In genomic region chr1:110190282-110190929, GRCh38 we compare ENCODE assay signal across 15 cellular contexts. TPM values are rescaled to one million over a fixed set of nuclear protein-coding genes. Genes with fewer than 3 reads are reported as not detected.
A peak's percentile ranks its signal among the peaks of the same experiment; 100 is the strongest.
DNase-seq lines count a peak whose midpoint lies in the region; ATAC-seq and TF ChIP-seq lines count a peak whose summit lies in the region.
"Had no signal": no experiment of that assay in that cellular context is flagged by ENCODE, and none has a peak within 500 bp of the region (broad histone marks: within the 10 kb centered on the region; RNA-seq: fewer than 3 reads in every experiment).

No MANE protein-coding gene starts in this region.

- peaks cover 13% of the 10 kb centered on the region for H3K4me1 Mint-ChIP-seq in activated naive CD8-positive, alpha-beta T cell treated with anti-CD3 and anti-CD28 coated beads, Interleukin-2, amount 50 U/mL, for 24 hours
- H3K4me1 Mint-ChIP-seq in activated naive CD8-positive, alpha-beta T cell treated with anti-CD3 and anti-CD28 coated beads for 36 hours = peaks cover 8% of the 10 kb centered on the region

- no peak overlapping the region for H3K4me3 ChIP-seq in epithelial cell of esophagus (ENCODE audit: low read length)
- H3K4me3 ChIP-seq in thyroid gland (replicated peaks in 1 of 3) = no peak overlapping the region
- H3K4me3 ChIP-seq: left lung, skin epidermis, uterus had no signal

- no peaks in the 10 kb centered on the region for H3K9me3 Mint-ChIP-seq in activated naive CD8-positive, alpha-beta T cell treated with anti-CD3 and anti-CD28 coated beads, Interleukin-2, amount 50 U/mL, for 24 hours
- no peaks in the 10 kb centered on the region for H3K9me3 Mint-ChIP-seq in activated naive CD8-positive, alpha-beta T cell treated with anti-CD3 and anti-CD28 coated beads for 36 hours
- H3K9me3 Mint-ChIP-seq: nephron progenitor cell had no signal

- H3K27me3 Mint-ChIP-seq in activated naive CD8-positive, alpha-beta T cell treated with anti-CD3 and anti-CD28 coated beads, Interleukin-2, amount 50 U/mL, for 24 hours = peaks cover 3% of the 10 kb centered on the region
- no peaks in the 10 kb centered on the region for H3K27me3 Mint-ChIP-seq in activated naive CD8-positive, alpha-beta T cell treated with anti-CD3 and anti-CD28 coated beads for 36 hours

- H3K27ac Mint-ChIP-seq in activated naive CD8-positive, alpha-beta T cell treated with anti-CD3 and anti-CD28 coated beads, Interleukin-2, amount 50 U/mL, for 24 hours = peak overlapping the region; percentile 19
- H3K27ac Mint-ChIP-seq in activated naive CD8-positive, alpha-beta T cell treated with anti-CD3 and anti-CD28 coated beads for 36 hours = no peak overlapping the region
- H3K27ac Mint-ChIP-seq: nephron progenitor cell had no signal

- 46 to 53% methylated on average over 6 to 8 of the region's 8 CpGs for WGBS in thyroid gland, 2 donors

- TF ChIP-seq CTCF in epithelial cell of esophagus (IDR thresholded peaks at IDR 0.05; ENCODE audit: insufficient read depth, low read depth, low read length, missing control alignments) (no peak), thyroid gland (IDR thresholded peaks at IDR 0.05) (no peak)

- no peaks in the 10 kb centered on the region for H3K27me3 ChIP-seq in thyroid gland
- H3K27me3 ChIP-seq: uterus had no signal

- H3K9me3 ChIP-seq in thyroid gland = no peaks in the 10 kb centered on the region
- H3K9me3 ChIP-seq: left lung, uterus had no signal

- ATAC-seq in activated naive CD8-positive, alpha-beta T cell treated with anti-CD3 and anti-CD28 coated beads, Interleukin-2, amount 50 U/mL, for 24 hours = peak; percentile 92
- ATAC-seq in HG03342 (IDR thresholded peaks at IDR 0.05; ENCODE audit: unreplicated experiment) (no peak), GM18498 (IDR thresholded peaks at IDR 0.05; ENCODE audit: unreplicated experiment) (no peak)
- ATAC-seq: left lung had no signal

- no peaks in the 10 kb centered on the region for H3K36me3 Mint-ChIP-seq in activated naive CD8-positive, alpha-beta T cell treated with anti-CD3 and anti-CD28 coated beads, Interleukin-2, amount 50 U/mL, for 24 hours (ENCODE audit: low read depth)
- H3K36me3 Mint-ChIP-seq in activated naive CD8-positive, alpha-beta T cell treated with anti-CD3 and anti-CD28 coated beads for 36 hours = no peaks in the 10 kb centered on the region

- no peaks in the 10 kb centered on the region for H3K4me1 ChIP-seq in thyroid gland
- H3K4me1 ChIP-seq: left lung, uterus had no signal

- no peaks in the 10 kb centered on the region for H3K36me3 ChIP-seq in thyroid gland
- H3K36me3 ChIP-seq: left lung, uterus had no signal

- intact Hi-C loops in thyroid gland (cut with DNase I) = no loop called here

- no peak overlapping the region for H3K4me3 Mint-ChIP-seq in activated naive CD8-positive, alpha-beta T cell treated with anti-CD3 and anti-CD28 coated beads, Interleukin-2, amount 50 U/mL, for 24 hours
- no peak overlapping the region for H3K4me3 Mint-ChIP-seq in activated naive CD8-positive, alpha-beta T cell treated with anti-CD3 and anti-CD28 coated beads for 36 hours
- H3K4me3 Mint-ChIP-seq: nephron progenitor cell had no signal

- DNase-seq in activated naive CD8-positive, alpha-beta T cell treated with anti-CD3 and anti-CD28 coated beads, Interleukin-2, amount 50 U/mL, for 24 hours = peak; percentile 25
- no peak for DNase-seq in activated naive CD8-positive, alpha-beta T cell treated with anti-CD3 and anti-CD28 coated beads for 36 hours
- DNase-seq in NCI-H2171 treated with DMSO at 0.1 percent for 48 hours (lab: John Stamatoyannopoulos, UW) (peak; percentile 76), epithelial cell of esophagus (ENCODE audit: low read depth) (peak; percentile 47), thyroid gland (peak; percentile 73 to 78), AML-193 (lab: John Stamatoyannopoulos, UW) (no peak)
- DNase-seq: activated T-cell treated with anti-CD3 and anti-CD28 coated beads for 4 hours; effector CD8-positive, alpha-beta T cell; left lung; nephron progenitor cell; uterus had no signal

- H3K27ac ChIP-seq in thyroid gland = no peak overlapping the region
- H3K27ac ChIP-seq: left lung, RWPE1, skin epidermis, uterus had no signal

- no peak for TF ChIP-seq POLR2A in thyroid gland (IDR thresholded peaks at IDR 0.05)

RNA-seq across cellular contexts. Expression of gene KCNC4, which starts 19.7 kb away (rescaled TPM):
- 1 to 10 TPM; 6.9 to 8.0 TPM for total RNA-seq in activated naive CD8-positive, alpha-beta T cell treated with anti-CD3 and anti-CD28 coated beads for 36 hours
- total RNA-seq in thyroid gland = 10 to 100 TPM in 1 of 4 donors, 1 to 10 TPM in 3; 3.8 to 12.5 (median 4.6) TPM

RNA-seq across cellular contexts. Expression of gene SLC6A17, which starts 40.1 kb away (rescaled TPM):
- under 1 TPM; 0.04 to 0.10 TPM for total RNA-seq in activated naive CD8-positive, alpha-beta T cell treated with anti-CD3 and anti-CD28 coated beads for 36 hours
- total RNA-seq in thyroid gland = under 1 TPM; under 0.01 to 0.49 (median 0.18) TPM

Comparison
In these comparisons a context has a peak if more than half of its experiments do, and no peak if none do; other contexts are left out.
1. DNase-seq: peak in activated naive CD8-positive, alpha-beta T cell treated with anti-CD3 and anti-CD28 coated beads, Interleukin-2, amount 50 U/mL, for 24 hours (single experiment), NCI-H2171 treated with DMSO at 0.1 percent for 48 hours (single experiment), epithelial cell of esophagus (single experiment) and thyroid gland (2 of 2); none in activated naive CD8-positive, alpha-beta T cell treated with anti-CD3 and anti-CD28 coated beads for 36 hours (single experiment) and AML-193 (0 of 2).